Comparison of ENCODE assay signal across 16 cellular contexts in genomic region chr16:80123189-80123588, GRCh38.
"Had no signal": no experiment of that assay in that cellular context is flagged by ENCODE, and none has a peak within 500 bp of the region (broad histone marks: within the 10 kb centered on the region; RNA-seq: fewer than 3 reads in every experiment).

No MANE protein-coding gene starts in this region.

- DNase-seq: activated CD4-positive, alpha-beta T cell treated with anti-CD3 and anti-CD28 coated beads for 4 hours; activated CD8-positive, alpha-beta memory T cell treated with anti-CD3 and anti-CD28 coated beads, Interleukin-2, amount 50 U/mL, for 4 hours; activated CD8-positive, alpha-beta T cell treated with anti-CD3 and anti-CD28 coated beads for 36 hours; activated naive CD4-positive, alpha-beta T cell treated with anti-CD3 and anti-CD28 coated beads for 36 hours; effector memory CD4-positive, alpha-beta T cell; glutamatergic neuron; nephron progenitor cell; sigmoid colon; stimulated activated CD4-positive, alpha-beta T cell treated with anti-CD3 and anti-CD28 coated beads, Interleukin-2, amount 100 ng/mL, for 48 hours; stimulated activated naive CD4-positive, alpha-beta T cell treated with Interleukin-2 at 50 U/mL for 16 hours; T-helper 1 cell; upper lobe of left lung had no signal

- H3K4me3 Mint-ChIP-seq: activated CD8-positive, alpha-beta T cell treated with anti-CD3 and anti-CD28 coated beads for 36 hours; activated naive CD4-positive, alpha-beta T cell treated with anti-CD3 and anti-CD28 coated beads for 36 hours; activated T-helper 1 cell treated with anti-CD3 and anti-CD28 coated beads, Interleukin-12 subunit alpha, Interleukin-12 subunit beta, Interleukin-2, Interleukin-4 antibody, amounts not matched to agents 30 ng/mL and 10 ng/mL and 1 ng/mL, durations not matched to agents 14 hours and 24 hours and 36 hours; central memory CD8-positive, alpha-beta T cell; nephron progenitor cell had no signal

- H3K9me3 ChIP-seq: sigmoid colon, upper lobe of left lung had no signal

- ATAC-seq: activated CD8-positive, alpha-beta T cell treated with anti-CD3 and anti-CD28 coated beads for 36 hours had no signal

- H3K27me3 ChIP-seq: sigmoid colon, upper lobe of left lung had no signal

- H3K27ac Mint-ChIP-seq: activated CD8-positive, alpha-beta T cell treated with anti-CD3 and anti-CD28 coated beads for 36 hours; activated naive CD4-positive, alpha-beta T cell treated with anti-CD3 and anti-CD28 coated beads for 36 hours; activated T-helper 1 cell treated with anti-CD3 and anti-CD28 coated beads, Interleukin-12 subunit alpha, Interleukin-12 subunit beta, Interleukin-2, Interleukin-4 antibody, amounts not matched to agents 30 ng/mL and 10 ng/mL and 1 ng/mL, durations not matched to agents 14 hours and 24 hours and 36 hours; nephron progenitor cell had no signal

- H3K27ac ChIP-seq: epithelial cell of prostate, upper lobe of left lung, VCaP had no signal

- H3K4me3 ChIP-seq: sigmoid colon, upper lobe of left lung had no signal

- H3K9me3 Mint-ChIP-seq: activated CD8-positive, alpha-beta T cell treated with anti-CD3 and anti-CD28 coated beads for 36 hours; activated naive CD4-positive, alpha-beta T cell treated with anti-CD3 and anti-CD28 coated beads for 36 hours; activated T-helper 1 cell treated with anti-CD3 and anti-CD28 coated beads, Interleukin-12 subunit alpha, Interleukin-12 subunit beta, Interleukin-2, Interleukin-4 antibody, amounts not matched to agents 30 ng/mL and 10 ng/mL and 1 ng/mL, durations not matched to agents 14 hours and 24 hours and 36 hours; central memory CD8-positive, alpha-beta T cell had no signal

- H3K4me1 ChIP-seq: upper lobe of left lung had no signal

- H3K4me1 Mint-ChIP-seq: central memory CD8-positive, alpha-beta T cell had no signal

- H3K36me3 ChIP-seq: sigmoid colon, upper lobe of left lung had no signal
